In the genomic region with DNA sequence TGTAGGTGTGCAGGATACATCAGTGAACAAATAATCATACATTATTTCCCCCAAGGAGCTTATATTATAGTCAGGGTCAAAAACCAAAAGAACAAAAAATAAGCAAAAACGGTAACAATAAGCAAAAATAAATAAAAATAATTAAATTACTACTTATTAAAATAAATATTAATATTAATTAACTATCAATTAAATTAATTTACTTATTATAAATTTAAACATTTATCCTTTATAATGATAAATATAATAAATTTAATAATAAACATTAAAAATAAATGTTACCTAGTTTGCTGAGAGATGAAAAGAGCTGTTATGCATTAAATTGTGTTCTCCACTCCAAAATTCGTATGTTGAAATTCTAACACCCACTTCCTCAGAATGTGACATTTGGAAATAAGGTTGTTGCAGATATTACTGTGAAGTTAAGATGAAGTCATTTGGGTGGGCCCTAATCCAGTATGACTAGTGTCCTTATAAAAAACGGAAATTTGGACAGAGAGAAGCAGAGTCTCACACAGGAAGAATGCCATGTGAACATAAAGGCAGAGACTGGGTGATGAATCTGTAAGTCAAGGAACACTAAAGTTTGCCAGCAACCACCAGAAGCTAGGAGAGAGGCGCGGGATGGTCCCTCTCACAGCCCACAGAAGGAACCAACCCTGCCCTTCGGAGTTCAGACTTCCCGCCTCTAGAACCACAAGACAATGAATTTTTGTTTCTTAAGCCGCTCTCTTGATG, we compare ENCODE assay signal across 18 cellular contexts.
DNase-seq lines count a peak whose midpoint lies in the region; FAIRE-seq and TF ChIP-seq lines count a peak whose summit lies in the region.
"Had no signal": no experiment of that assay in that cellular context is flagged by ENCODE, and none has a peak within 500 bp of the region (broad histone marks: within the 10 kb centered on the region; RNA-seq: fewer than 3 reads in every experiment).

No MANE protein-coding gene starts in this region.

- H2BK120ac ChIP-seq in trophoblast cell (ENCODE audit: insufficient read depth, low read length, poor library complexity), result no peak overlapping the region

- no peak overlapping the region for H3K4ac ChIP-seq in trophoblast cell (ENCODE audit: low read depth, low read length)

- peak; percentile 44 for DNase-seq in SIG-M5 treated with dmso at 0.1 percent for 504 hours (lab: John Stamatoyannopoulos, UW; ENCODE audit: unreplicated experiment)
- DNase-seq in SIG-M5 (lab: John Stamatoyannopoulos, UW), result no peak
- DNase-seq in NB4 (ENCODE audit: low read depth), result peak; percentile 20
- DNase-seq in bronchial epithelial cell (ENCODE audit: low read depth), result peak; percentile 27
- DNase-seq in trophoblast cell, result peak in 1 of 2 donors; percentile 9
- DNase-seq in OCI-M1 (lab: John Stamatoyannopoulos, UW), result no peak
- no peak for DNase-seq in ureter (ENCODE audit: low spot score)
- DNase-seq in stimulated activated CD4-positive, alpha-beta T cell treated with anti-CD3 and anti-CD28 coated beads, Interleukin-2, amount 100 ng/mL, for 24 hours, result no peak
- DNase-seq: activated B cell treated with CpG ODN at 0.5 μM for 24 hours; activated gamma-delta T cell treated with Interleukin-2 at 50 U/mL for 16 hours; CD8-positive, alpha-beta memory T cell; hypothalamus; left cardiac atrium; ovary; thyroid gland had no signal

- no peak overlapping the region for H2AK5ac ChIP-seq in trophoblast cell (ENCODE audit: low read length)

- no peak overlapping the region for H2AFZ ChIP-seq in trophoblast cell (ENCODE audit: insufficient read depth, low read length, poor library complexity)

- no peak overlapping the region for H3K23ac ChIP-seq in trophoblast cell (ENCODE audit: low read length)

- H3K4me2 ChIP-seq in trophoblast cell (ENCODE audit: low read length), result peak overlapping the region; percentile 7

- H3K36me3 ChIP-seq in bronchial epithelial cell (ENCODE audit: control insufficient read depth, insufficient read depth, low read length) (no peaks in the 10 kb centered on the region), trophoblast cell (ENCODE audit: control insufficient read depth in 1 of 2, insufficient read depth in 2 of 2, low read length in 2 of 2) (no peaks in the 10 kb centered on the region)
- H3K36me3 ChIP-seq: ascending aorta, ovary, thyroid gland had no signal

- H3K79me2 ChIP-seq in trophoblast cell (ENCODE audit: control insufficient read depth, insufficient read depth, low read length, poor library complexity), result no peaks in the 10 kb centered on the region

- H3K27ac ChIP-seq in trophoblast cell (ENCODE audit: low read depth, low read length), result no peak overlapping the region
- H3K27ac ChIP-seq: 22Rv1, ascending aorta, ovary, skin epidermis, thyroid gland had no signal

- H4K8ac ChIP-seq in trophoblast cell (ENCODE audit: low read depth, low read length), result no peak overlapping the region

- H3K4me3 ChIP-seq in NB4 (ENCODE audit: low read depth, low read length), result no peak overlapping the region
- H3K4me3 ChIP-seq in bronchial epithelial cell (ENCODE audit: low read depth, low read length), result no peak overlapping the region
- H3K4me3 ChIP-seq in trophoblast cell (ENCODE audit: low read depth, low read length), result no peak overlapping the region
- H3K4me3 ChIP-seq: ascending aorta, ovary, skin epidermis, thyroid gland had no signal

- H4K91ac ChIP-seq in trophoblast cell (ENCODE audit: low read depth, low read length), result no peak overlapping the region

- no peak for TF ChIP-seq CTCF in NB4 (IDR thresholded peaks at IDR 0.05; ENCODE audit: low read depth, low read length)
- TF ChIP-seq CTCF in bronchial epithelial cell (IDR thresholded peaks at IDR 0.05; ENCODE audit: insufficient read depth, low read length, severe bottlenecking), result no peak

- H4K12ac ChIP-seq in trophoblast cell (ENCODE audit: low read depth, low read length), result no peak overlapping the region

- FAIRE-seq in bronchial epithelial cell (lab: Jason Lieb, UNC), result no peak

- no peaks in the 10 kb centered on the region for H3K9me3 ChIP-seq in trophoblast cell (ENCODE audit: insufficient read depth, low read depth, low read length)
- H3K9me3 ChIP-seq: ascending aorta, ovary, thyroid gland had no signal

- no peak overlapping the region for H3K14ac ChIP-seq in trophoblast cell (ENCODE audit: low read length)

- H3K27me3 ChIP-seq in bronchial epithelial cell (ENCODE audit: control insufficient read depth, insufficient read depth, low read length), result no peaks in the 10 kb centered on the region
- no peaks in the 10 kb centered on the region for H3K27me3 ChIP-seq in trophoblast cell (ENCODE audit: insufficient read depth, low read length)
- H3K27me3 ChIP-seq: ovary, thyroid gland had no signal

- H3K9ac ChIP-seq in trophoblast cell (ENCODE audit: low read length), result no peak overlapping the region

- no CpG with 5 or more reads among the region's 8 CpGs for WGBS in trophoblast cell (ENCODE audit: extremely low coverage, insufficient coverage, insufficient read length)

- H3K18ac ChIP-seq in trophoblast cell (ENCODE audit: low read length), result no peak overlapping the region

- no peaks in the 10 kb centered on the region for H3K4me1 ChIP-seq in trophoblast cell (ENCODE audit: control insufficient read depth in 1 of 2, insufficient read depth in 2 of 2, low read length in 2 of 2)
- H3K4me1 ChIP-seq: ascending aorta, thyroid gland had no signal

- H2BK5ac ChIP-seq in trophoblast cell (ENCODE audit: low read depth, low read length, poor library complexity), result no peak overlapping the region

- no peak for TF ChIP-seq POLR2A in NB4 (IDR thresholded peaks at IDR 0.05; ENCODE audit: extremely low read depth, insufficient read length)

- no peak overlapping the region for H2BK12ac ChIP-seq in trophoblast cell (ENCODE audit: low read length)

- no peaks in the 10 kb centered on the region for H3K79me1 ChIP-seq in trophoblast cell (ENCODE audit: low read length)

Comparison
In these comparisons a context has a peak if more than half of its experiments do, and no peak if none do; other contexts are left out.
1. DNase-seq: peak in SIG-M5 treated with dmso at 0.1 percent for 504 hours (single experiment), NB4 (single experiment) and bronchial epithelial cell (single experiment); none in SIG-M5 (single experiment), OCI-M1 (single experiment), ureter (single experiment) and stimulated activated CD4-positive, alpha-beta T cell treated with anti-CD3 and anti-CD28 coated beads, Interleukin-2, amount 100 ng/mL, for 24 hours (0 of 2).